Comparison of ENCODE assay signal across 13 cellular contexts in the genomic region with DNA sequence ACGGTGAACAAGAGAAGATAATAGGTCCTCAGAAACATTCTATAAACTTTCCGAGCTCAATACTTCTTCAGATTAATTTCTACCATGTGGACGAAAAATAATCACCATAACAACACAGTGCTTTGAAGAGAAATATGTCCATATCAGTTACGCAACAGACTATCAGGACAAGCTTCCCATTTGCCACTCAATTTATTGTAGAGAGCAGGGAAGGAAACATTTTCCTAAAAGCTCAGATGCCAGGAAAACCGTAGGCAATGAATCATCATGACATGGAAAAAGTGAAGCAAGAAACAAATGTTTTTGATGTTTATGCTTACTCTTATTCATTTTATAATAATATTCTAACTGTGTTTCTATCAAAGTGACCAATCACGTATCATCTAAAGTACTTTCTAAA.
A peak's percentile ranks its signal among the peaks of the same experiment; 100 is the strongest.
DNase-seq lines count a peak whose midpoint lies in the region; ATAC-seq and TF ChIP-seq lines count a peak whose summit lies in the region.
"Had no signal": no experiment of that assay in that cellular context is flagged by ENCODE, and none has a peak within 500 bp of the region (broad histone marks: within the 10 kb centered on the region; RNA-seq: fewer than 3 reads in every experiment).

No MANE protein-coding gene starts in this region.

- peak in 1 of 2 donors; percentile 52 for TF ChIP-seq EP300 in tibial nerve (IDR thresholded peaks at IDR 0.05)

- no peaks in the 10 kb centered on the region for H3K9me3 ChIP-seq in vagina
- H3K9me3 ChIP-seq in tibial nerve, result peaks cover 0 to 3% (median 0%) of the 10 kb centered on the region in 4 donors

- H3K27ac ChIP-seq in vagina (peak overlapping the region; percentile 61), tibial nerve (peak overlapping the region in 2 of 4 donors; percentile 8 to 16)
- H3K27ac ChIP-seq: neural progenitor cell had no signal

- H3K27me3 ChIP-seq in vagina (no peaks in the 10 kb centered on the region), tibial nerve (no peaks in the 10 kb centered on the region)
- H3K27me3 ChIP-seq: neural progenitor cell had no signal

- peaks cover 16% of the 10 kb centered on the region for H3K4me1 ChIP-seq in vagina
- peaks cover 0 to 14% (median 1%) of the 10 kb centered on the region in 4 donors for H3K4me1 ChIP-seq in tibial nerve
- H3K4me1 ChIP-seq: neural progenitor cell had no signal

- intact Hi-C loops in Right ventricle myocardium superior (cut with DNase I), result no loop called here
- intact Hi-C loops in cardiac septum (cut with DNase I), result no loop called here
- intact Hi-C loops in vagina (cut with DNase I), result loop anchor here (10.0 kb wide), 1 partner anchor 96 kb away; a partner anchor contains a TSS

- no peak overlapping the region for H3K4me3 ChIP-seq in choroid plexus epithelial cell (ENCODE audit: low read depth, low read length)
- H3K4me3 ChIP-seq in vagina, result no peak overlapping the region
- no peak overlapping the region for H3K4me3 ChIP-seq in tibial nerve
- H3K4me3 ChIP-seq: neural progenitor cell had no signal

- DNase-seq in Right ventricle myocardium superior (no peak), cardiac septum (ENCODE audit: low spot score) (no peak), choroid plexus epithelial cell (ENCODE audit: low read depth) (peak; percentile 48), iris pigment epithelial cell (ENCODE audit: low read depth) (peak; percentile 71), vagina (ENCODE audit: extremely low spot score in 2 of 2) (no peak), LoVo (ENCODE audit: low spot score) (no peak), midbrain (lab: John Stamatoyannopoulos, UW) (no peak), tibial nerve (ENCODE audit: low spot score in 2 of 2) (no peak)
- DNase-seq: activated CD4-positive, alpha-beta T cell treated with anti-CD3 and anti-CD28 coated beads, Interleukin-2, amount 50 U/mL, for 1 hour; NCI-H1694 treated with DMSO at 0.1 percent for 48 hours; NCI-H526 treated with DMSO at 0.1 percent for 48 hours; RPMI8226 had no signal

- 47 to 57% methylated on average over 6 of the region's 6 CpGs for WGBS in tibial nerve, 2 donors

- peak; percentile 66 for ATAC-seq in Right ventricle myocardium superior (ENCODE audit: poor library complexity)

- TF ChIP-seq POLR2A in vagina (IDR thresholded peaks at IDR 0.05) (no peak), tibial nerve (IDR thresholded peaks at IDR 0.05) (no peak)

- H3K36me3 ChIP-seq in vagina, result no peaks in the 10 kb centered on the region
- H3K36me3 ChIP-seq in tibial nerve, result no peaks in the 10 kb centered on the region
- H3K36me3 ChIP-seq: neural progenitor cell had no signal

- no peak for TF ChIP-seq CTCF in choroid plexus epithelial cell (conservative IDR thresholded peaks at IDR 0.05; ENCODE audit: low read depth, low read length)
- TF ChIP-seq CTCF in vagina (IDR thresholded peaks at IDR 0.05), result no peak
- TF ChIP-seq CTCF in tibial nerve (IDR thresholded peaks at IDR 0.05), result no peak

Comparison
In these comparisons a context has a peak if more than half of its experiments do, and no peak if none do; other contexts are left out.
1. DNase-seq: peak in choroid plexus epithelial cell (single experiment) and iris pigment epithelial cell (single experiment); none in Right ventricle myocardium superior (single experiment), cardiac septum (single experiment), vagina (0 of 2), LoVo (single experiment), midbrain (single experiment) and tibial nerve (0 of 2).